Comparison of ENCODE assay signal across 1 cellular context in genomic region chr5:179621551-179621971, GRCh38.
TF ChIP-seq lines count a peak whose summit lies in the region.

No MANE protein-coding gene starts in this region.

TF ChIP-seq in HepG2, 621 proteins besides CTCF, POLR2A, EP300 and RAD21:
- no peak for TF ChIP-seq JUN (CRISPR knock-in tag; IDR thresholded peaks at IDR 0.05)
- no peak for TF ChIP-seq ZNF503 (CRISPR knock-in tag; IDR thresholded peaks at IDR 0.05)
- no peak for TF ChIP-seq BATF2 (CRISPR knock-in tag; IDR thresholded peaks at IDR 0.05)
- TF ChIP-seq KDM1A (CRISPR knock-in tag; IDR thresholded peaks at IDR 0.05) = no peak
- TF ChIP-seq, protein P1, sequence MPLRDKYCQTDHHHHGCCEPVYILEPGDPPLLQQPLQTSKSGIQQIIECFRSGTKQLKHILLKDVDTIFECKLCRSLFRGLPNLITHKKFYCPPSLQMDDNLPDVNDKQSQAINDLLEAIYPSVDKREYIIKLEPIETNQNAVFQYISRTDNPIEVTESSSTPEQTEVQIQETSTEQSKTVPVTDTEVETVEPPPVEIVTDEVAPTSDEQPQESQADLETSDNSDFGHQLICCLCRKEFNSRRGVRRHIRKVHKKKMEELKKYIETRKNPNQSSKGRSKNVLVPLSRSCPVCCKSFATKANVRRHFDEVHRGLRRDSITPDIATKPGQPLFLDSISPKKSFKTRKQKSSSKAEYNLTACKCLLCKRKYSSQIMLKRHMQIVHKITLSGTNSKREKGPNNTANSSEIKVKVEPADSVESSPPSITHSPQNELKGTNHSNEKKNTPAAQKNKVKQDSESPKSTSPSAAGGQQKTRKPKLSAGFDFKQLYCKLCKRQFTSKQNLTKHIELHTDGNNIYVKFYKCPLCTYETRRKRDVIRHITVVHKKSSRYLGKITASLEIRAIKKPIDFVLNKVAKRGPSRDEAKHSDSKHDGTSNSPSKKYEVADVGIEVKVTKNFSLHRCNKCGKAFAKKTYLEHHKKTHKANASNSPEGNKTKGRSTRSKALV (CRISPR knock-in tag; IDR thresholded peaks at IDR 0.05) = no peak
- TF ChIP-seq KLF11 (CRISPR knock-in tag; IDR thresholded peaks at IDR 0.05) = no peak
- no peak for TF ChIP-seq RBAK (CRISPR knock-in tag; IDR thresholded peaks at IDR 0.05)
- peak; percentile 42 for TF ChIP-seq RBM22 (optimal IDR thresholded peaks at IDR 0.05; ENCODE audit: low read length)
- TF ChIP-seq POLR2AphosphoS2 (IDR thresholded peaks at IDR 0.05; ENCODE audit: low read depth, low read length) = peak; percentile 64; the same call in 1 of the 2 replicates
- TF ChIP-seq, protein P2, sequence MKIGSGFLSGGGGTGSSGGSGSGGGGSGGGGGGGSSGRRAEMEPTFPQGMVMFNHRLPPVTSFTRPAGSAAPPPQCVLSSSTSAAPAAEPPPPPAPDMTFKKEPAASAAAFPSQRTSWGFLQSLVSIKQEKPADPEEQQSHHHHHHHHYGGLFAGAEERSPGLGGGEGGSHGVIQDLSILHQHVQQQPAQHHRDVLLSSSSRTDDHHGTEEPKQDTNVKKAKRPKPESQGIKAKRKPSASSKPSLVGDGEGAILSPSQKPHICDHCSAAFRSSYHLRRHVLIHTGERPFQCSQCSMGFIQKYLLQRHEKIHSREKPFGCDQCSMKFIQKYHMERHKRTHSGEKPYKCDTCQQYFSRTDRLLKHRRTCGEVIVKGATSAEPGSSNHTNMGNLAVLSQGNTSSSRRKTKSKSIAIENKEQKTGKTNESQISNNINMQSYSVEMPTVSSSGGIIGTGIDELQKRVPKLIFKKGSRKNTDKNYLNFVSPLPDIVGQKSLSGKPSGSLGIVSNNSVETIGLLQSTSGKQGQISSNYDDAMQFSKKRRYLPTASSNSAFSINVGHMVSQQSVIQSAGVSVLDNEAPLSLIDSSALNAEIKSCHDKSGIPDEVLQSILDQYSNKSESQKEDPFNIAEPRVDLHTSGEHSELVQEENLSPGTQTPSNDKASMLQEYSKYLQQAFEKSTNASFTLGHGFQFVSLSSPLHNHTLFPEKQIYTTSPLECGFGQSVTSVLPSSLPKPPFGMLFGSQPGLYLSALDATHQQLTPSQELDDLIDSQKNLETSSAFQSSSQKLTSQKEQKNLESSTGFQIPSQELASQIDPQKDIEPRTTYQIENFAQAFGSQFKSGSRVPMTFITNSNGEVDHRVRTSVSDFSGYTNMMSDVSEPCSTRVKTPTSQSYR (CRISPR knock-in tag; IDR thresholded peaks at IDR 0.05; ENCODE audit: borderline replicate concordance) = no peak
- TF ChIP-seq, protein P3, sequence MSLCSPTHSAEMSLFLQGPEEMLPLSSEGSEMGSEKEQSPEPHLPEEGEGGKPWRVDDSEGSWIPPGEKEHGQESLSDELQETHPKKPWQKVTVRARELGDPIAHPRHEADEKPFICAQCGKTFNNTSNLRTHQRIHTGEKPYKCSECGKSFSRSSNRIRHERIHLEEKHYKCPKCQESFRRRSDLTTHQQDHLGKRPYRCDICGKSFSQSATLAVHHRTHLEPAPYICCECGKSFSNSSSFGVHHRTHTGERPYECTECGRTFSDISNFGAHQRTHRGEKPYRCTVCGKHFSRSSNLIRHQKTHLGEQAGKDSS (CRISPR knock-in tag; IDR thresholded peaks at IDR 0.05; ENCODE audit: borderline replicate concordance, low read depth) = no peak
- TF ChIP-seq MLLT10 (CRISPR knock-in tag; IDR thresholded peaks at IDR 0.05) = peak; percentile 42; the same call in 1 of the 2 replicates
- TF ChIP-seq ARNT2 (CRISPR knock-in tag; IDR thresholded peaks at IDR 0.05; ENCODE audit: low read depth) = no peak
- TF ChIP-seq YEATS2 (CRISPR knock-in tag; IDR thresholded peaks at IDR 0.05; ENCODE audit: borderline replicate concordance) = no peak
- no peak for TF ChIP-seq HNRNPH1 (optimal IDR thresholded peaks at IDR 0.05; ENCODE audit: low read depth, low read length)
- TF ChIP-seq RBFOX2 (IDR thresholded peaks at IDR 0.05; ENCODE audit: low read depth, low read length) = 0 out of 2 replicates have a peak, but pooled peaks have one; percentile 5
